22 cellular contexts compared by ENCODE assay signal in genomic region chr13:71799320-71799719, GRCh38.
"Had no signal": no experiment of that assay in that cellular context is flagged by ENCODE, and none has a peak within 500 bp of the region (broad histone marks: within the 10 kb centered on the region; RNA-seq: fewer than 3 reads in every experiment).

No MANE protein-coding gene starts in this region.

- DNase-seq: activated CD4-positive, alpha-beta memory T cell treated with anti-CD3 and anti-CD28 coated beads, Interleukin-2, amount 10 ng/mL, durations not matched to agents 7 days and 5 days; activated CD4-positive, alpha-beta T cell treated with anti-CD3 and anti-CD28 coated beads, Interleukin-2, amount 10 ng/mL, durations not matched to agents 24 days and 14 days; activated effector memory CD4-positive, alpha-beta T cell treated with Interleukin-2 at 50 U/mL for 16 hours; activated naive CD4-positive, alpha-beta T cell treated with anti-CD3 and anti-CD28 coated beads, Interleukin-2, amount 10 ng/mL, durations not matched to agents 7 days and 5 days; activated T-cell treated with anti-CD3 and anti-CD28 coated beads, Interleukin-2, amount 50 U/mL, for 72 hours; body of pancreas; dermis blood vessel endothelial cell; effector CD8-positive, alpha-beta T cell; foreskin keratinocyte; left ventricle myocardium inferior; naive thymus-derived CD8-positive, alpha-beta T cell; posterior cingulate gyrus; right lobe of liver; stimulated activated CD4-positive, alpha-beta T cell treated with anti-CD3 and anti-CD28 coated beads, Interleukin-2, amount 100 ng/mL, for 24 hours; stomach; transverse colon had no signal

- H3K4me3 ChIP-seq: body of pancreas, left ventricle myocardium inferior, right lobe of liver, skin epidermis, stomach, suprapubic skin, transverse colon had no signal

- H3K27me3 ChIP-seq: body of pancreas, foreskin keratinocyte, right lobe of liver, stomach, suprapubic skin, transverse colon had no signal

- FAIRE-seq: urothelium cell line had no signal

- ATAC-seq: activated CD4-positive, CD25-positive, alpha-beta regulatory T cell treated with anti-CD3 and anti-CD28 coated beads, Interleukin-2, amount 50 U/mL, for 24 hours; activated T-cell treated with anti-CD3 and anti-CD28 coated beads, Interleukin-2, amount 50 U/mL, for 72 hours; body of pancreas; foreskin keratinocyte; naive thymus-derived CD8-positive, alpha-beta T cell; right lobe of liver; stimulated activated effector memory CD8-positive, alpha-beta T cell treated with anti-CD3 and anti-CD28 coated beads, Interleukin-12 subunit alpha, Interleukin-12 subunit beta, amount 100 ng/mL, for 72 hours had no signal

- H3K9me3 ChIP-seq: body of pancreas, left ventricle myocardium inferior, right lobe of liver, stomach, suprapubic skin, transverse colon had no signal

- H3K4me1 ChIP-seq: body of pancreas, foreskin keratinocyte, right lobe of liver, stomach, suprapubic skin, transverse colon had no signal

- H3K27ac ChIP-seq: body of pancreas, foreskin keratinocyte, left ventricle myocardium inferior, right lobe of liver, skin epidermis, stomach, suprapubic skin, transverse colon, VCaP had no signal

- H3K36me3 ChIP-seq: left ventricle myocardium inferior, right lobe of liver, stomach, suprapubic skin, transverse colon had no signal
